ENCODE assay signal across 8 cellular contexts in genomic region chr2:136206613-136207012, GRCh38.
DNase-seq lines count a peak whose midpoint lies in the region; ATAC-seq and TF ChIP-seq lines count a peak whose summit lies in the region.

No MANE protein-coding gene starts in this region.

- TF ChIP-seq POLR2A in heart left ventricle (IDR thresholded peaks at IDR 0.05): no peak

- no peaks in the 10 kb centered on the region for H3K36me3 ChIP-seq in SJCRH30
- H3K36me3 ChIP-seq in heart left ventricle: no peaks in the 10 kb centered on the region
- H3K36me3 ChIP-seq in right atrium auricular region: no peaks in the 10 kb centered on the region

- intact Hi-C loops in heart left ventricle (cut with DNase I): no loop called here

- ATAC-seq in HG03135 (IDR thresholded peaks at IDR 0.05; ENCODE audit: unreplicated experiment) (peak; percentile 94), heart left ventricle (no peak)

- WGBS in heart left ventricle, 4 donors: 80 to 94% (median 84%) methylated on average over 3 to 7 of the region's 7 CpGs

- H3K27ac ChIP-seq in SJCRH30 (no peak overlapping the region), heart left ventricle (peak overlapping the region in 1 of 12 donors; percentile 66), right atrium auricular region (no peak overlapping the region)

- H3K4me1 ChIP-seq in SJCRH30 (0 out of 2 replicates have a peak, but pooled peaks cover 3% of the 10 kb centered on the region), heart left ventricle (peaks cover 0 to 40% (median 0%) of the 10 kb centered on the region in 12 donors), right atrium auricular region (no peaks in the 10 kb centered on the region)

- TF ChIP-seq CTCF in heart left ventricle (IDR thresholded peaks at IDR 0.05) (no peak), right atrium auricular region (IDR thresholded peaks at IDR 0.05) (no peak)

- 0 out of 2 replicates have a peak, but pooled peaks cover 7% of the 10 kb centered on the region for H3K9me3 ChIP-seq in SJCRH30 (replicated peaks)
- H3K9me3 ChIP-seq in heart left ventricle: peaks cover 0 to 21% (median 0%) of the 10 kb centered on the region in 12 donors
- H3K9me3 ChIP-seq in right atrium auricular region: peaks cover 0 to 11% of the 10 kb centered on the region in 2 donors

- H3K27me3 ChIP-seq in SJCRH30: no peaks in the 10 kb centered on the region
- H3K27me3 ChIP-seq in heart left ventricle: peaks cover 0 to 4% (median 0%) of the 10 kb centered on the region in 9 donors
- no peaks in the 10 kb centered on the region for H3K27me3 ChIP-seq in right atrium auricular region

- DNase-seq in DMS79 treated with DMSO at 0.1 percent for 48 hours (lab: John Stamatoyannopoulos, UW): peak; percentile 95
- peak; percentile 45 for DNase-seq in GM19240 (ENCODE audit: insufficient read length, low spot score)
- peak; percentile 35 to 64 for DNase-seq in SJCRH30
- DNase-seq in HK-2 (ENCODE audit: unreplicated experiment): no peak
- DNase-seq in heart left ventricle: no peak
- DNase-seq in HuH-7.5 (ENCODE audit: low spot score): no peak
- no peak for DNase-seq in right atrium auricular region (ENCODE audit: low spot score)

- H3K4me3 ChIP-seq in SJCRH30 (no peak overlapping the region), heart left ventricle (no peak overlapping the region), right atrium auricular region (no peak overlapping the region)

Comparison
In these comparisons a context has a peak if more than half of its experiments do, and no peak if none do; other contexts are left out.
1. DNase-seq: peak in DMS79 treated with DMSO at 0.1 percent for 48 hours (single experiment), GM19240 (single experiment) and SJCRH30 (2 of 2); none in HK-2 (single experiment), heart left ventricle (0 of 5), HuH-7.5 (single experiment) and right atrium auricular region (single experiment).